Comparison of ENCODE assay signal across 8 cellular contexts in the genomic region with DNA sequence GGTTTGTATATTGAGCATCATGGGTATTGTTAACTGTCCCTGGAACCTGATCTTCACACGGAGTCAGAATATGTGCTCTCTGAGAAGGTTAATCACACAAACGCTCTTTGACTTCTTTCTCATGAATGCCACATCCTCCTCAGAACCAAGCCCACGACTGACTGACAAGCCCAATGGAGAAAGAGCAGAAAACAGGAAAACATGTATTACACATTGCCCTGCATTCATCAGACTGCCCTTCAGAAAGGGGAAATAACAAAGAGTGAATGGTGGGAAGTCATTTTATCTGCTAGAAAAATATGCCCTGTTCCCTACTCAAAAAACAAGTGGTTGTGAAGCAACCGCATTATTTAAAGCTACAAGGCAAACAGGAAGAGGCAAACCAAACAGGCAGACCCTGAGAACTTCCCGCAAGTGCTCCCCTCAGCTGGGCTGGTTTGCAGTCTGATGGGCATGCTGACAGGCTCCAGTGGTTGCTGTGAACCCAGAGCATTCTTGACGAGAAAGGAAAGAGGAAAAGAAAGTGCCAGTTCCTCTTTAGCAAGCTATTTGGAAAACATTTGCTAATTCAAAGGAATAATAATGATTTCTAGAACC.
DNase-seq lines count a peak whose midpoint lies in the region; ATAC-seq lines count a peak whose summit lies in the region.

No MANE protein-coding gene starts in this region.

- H3K4me3 Mint-ChIP-seq in activated CD4-positive, alpha-beta T cell treated with anti-CD3 and anti-CD28 coated beads, Interleukin-2, amount 10 ng/mL, durations not matched to agents 7 days and 5 days: no peak overlapping the region
- no peak overlapping the region for H3K4me3 Mint-ChIP-seq in stimulated activated naive B cell treated with anti-CD40 and anti-IgM and Interleukin-4, amounts not matched to agents 10 μg/mL and 1 μg/mL and 100 μg/mL, for 72 hours

- H3K27me3 Mint-ChIP-seq in activated CD4-positive, alpha-beta T cell treated with anti-CD3 and anti-CD28 coated beads, Interleukin-2, amount 10 ng/mL, durations not matched to agents 7 days and 5 days: no peaks in the 10 kb centered on the region
- no peaks in the 10 kb centered on the region for H3K27me3 Mint-ChIP-seq in stimulated activated naive B cell treated with anti-CD40 and anti-IgM and Interleukin-4, amounts not matched to agents 10 μg/mL and 1 μg/mL and 100 μg/mL, for 72 hours

- H3K36me3 Mint-ChIP-seq in activated CD4-positive, alpha-beta T cell treated with anti-CD3 and anti-CD28 coated beads, Interleukin-2, amount 10 ng/mL, durations not matched to agents 7 days and 5 days (ENCODE audit: low read depth): no peaks in the 10 kb centered on the region
- peaks cover 0 to 3% of the 10 kb centered on the region in 2 donors for H3K36me3 Mint-ChIP-seq in stimulated activated naive B cell treated with anti-CD40 and anti-IgM and Interleukin-4, amounts not matched to agents 10 μg/mL and 1 μg/mL and 100 μg/mL, for 72 hours

- no peaks in the 10 kb centered on the region for H3K9me3 Mint-ChIP-seq in activated CD4-positive, alpha-beta T cell treated with anti-CD3 and anti-CD28 coated beads, Interleukin-2, amount 10 ng/mL, durations not matched to agents 7 days and 5 days
- peaks cover 0 to 3% of the 10 kb centered on the region in 2 donors for H3K9me3 Mint-ChIP-seq in stimulated activated naive B cell treated with anti-CD40 and anti-IgM and Interleukin-4, amounts not matched to agents 10 μg/mL and 1 μg/mL and 100 μg/mL, for 72 hours

- ATAC-seq in stimulated activated naive B cell treated with anti-CD40 and anti-IgM and Interleukin-4, amounts not matched to agents 10 μg/mL and 1 μg/mL and 100 μg/mL, for 72 hours (replicated peaks): peak; percentile 89 to 90

- CTCF ChIA-PET in activated CD4-positive, alpha-beta T cell treated with anti-CD3 and anti-CD28 coated beads, Interleukin-2, amount 10 ng/mL, durations not matched to agents 7 days and 5 days (lab: Charles Lee): no interaction called here

- POLR2A ChIA-PET in activated CD4-positive, alpha-beta T cell treated with anti-CD3 and anti-CD28 coated beads, Interleukin-2, amount 10 ng/mL, durations not matched to agents 7 days and 5 days (lab: Charles Lee): no interaction called here

- DNase-seq in activated CD4-positive, alpha-beta T cell treated with anti-CD3 and anti-CD28 coated beads, Interleukin-2, amount 10 ng/mL, durations not matched to agents 7 days and 5 days: peak; percentile 28
- no peak for DNase-seq in activated CD4-positive, alpha-beta T cell treated with anti-CD3 and anti-CD28 coated beads for 48 hours
- peak; percentile 94 to 95 for DNase-seq in Kasumi-1 (lab: John Stamatoyannopoulos, UW)
- DNase-seq in germinal center (ENCODE audit: low spot score): peak; percentile 59
- DNase-seq in stimulated activated naive B cell treated with anti-CD40 and anti-IgM and Interleukin-4, amounts not matched to agents 10 μg/mL and 1 μg/mL and 100 μg/mL, for 72 hours: peak; percentile 86
- DNase-seq in NCI-H524 (lab: John Stamatoyannopoulos, UW): no peak
- no peak for DNase-seq in dermis blood vessel endothelial cell
- no peak for DNase-seq in DMS53 (lab: John Stamatoyannopoulos, UW)

- H3K4me1 Mint-ChIP-seq in activated CD4-positive, alpha-beta T cell treated with anti-CD3 and anti-CD28 coated beads, Interleukin-2, amount 10 ng/mL, durations not matched to agents 7 days and 5 days: peaks cover 6% of the 10 kb centered on the region
- peaks cover 13 to 19% of the 10 kb centered on the region in 2 donors for H3K4me1 Mint-ChIP-seq in stimulated activated naive B cell treated with anti-CD40 and anti-IgM and Interleukin-4, amounts not matched to agents 10 μg/mL and 1 μg/mL and 100 μg/mL, for 72 hours

- H3K27ac Mint-ChIP-seq in activated CD4-positive, alpha-beta T cell treated with anti-CD3 and anti-CD28 coated beads, Interleukin-2, amount 10 ng/mL, durations not matched to agents 7 days and 5 days: no peak overlapping the region
- no peak overlapping the region for H3K27ac Mint-ChIP-seq in stimulated activated naive B cell treated with anti-CD40 and anti-IgM and Interleukin-4, amounts not matched to agents 10 μg/mL and 1 μg/mL and 100 μg/mL, for 72 hours

Comparison
In these comparisons a context has a peak if more than half of its experiments do, and no peak if none do; other contexts are left out.
1. DNase-seq: peak in activated CD4-positive, alpha-beta T cell treated with anti-CD3 and anti-CD28 coated beads, Interleukin-2, amount 10 ng/mL, durations not matched to agents 7 days and 5 days (single experiment), Kasumi-1 (2 of 2), germinal center (single experiment) and stimulated activated naive B cell treated with anti-CD40 and anti-IgM and Interleukin-4, amounts not matched to agents 10 μg/mL and 1 μg/mL and 100 μg/mL, for 72 hours (single experiment); none in activated CD4-positive, alpha-beta T cell treated with anti-CD3 and anti-CD28 coated beads for 48 hours (single experiment), NCI-H524 (0 of 2), dermis blood vessel endothelial cell (single experiment) and DMS53 (single experiment).